ENCODE assay signal across 22 cellular contexts in genomic region chr13:66323695-66324094, GRCh38.
"Had no signal": no experiment of that assay in that cellular context is flagged by ENCODE, and none has a peak within 500 bp of the region (broad histone marks: within the 10 kb centered on the region; RNA-seq: fewer than 3 reads in every experiment).

No MANE protein-coding gene starts in this region.

- DNase-seq: IMR-90, Karpas-422, KG1, MG63, NCI-H1092, NCI-H1105 treated with DMSO at 0.1 percent for 48 hours, NCI-H1417 treated with DMSO at 0.1 percent for 48 hours, NCI-H146, NCI-H1694 treated with DMSO at 0.1 percent for 48 hours, NCI-H1930, NCI-H2081 treated with DMSO at 0.1 percent for 48 hours, NCI-H2171, NCI-H226, NCI-H446, NCI-H510A, NCI-H524 treated with DMSO at 0.1 percent for 48 hours, NCI-H774, PC-3, SHP77 had no signal

- H3K27me3 ChIP-seq: MG63 had no signal

- H3K36me3 ChIP-seq: MG63 had no signal

- H3K9me3 ChIP-seq: MG63 had no signal

- H3K4me3 ChIP-seq: MG63 had no signal

- H3K27ac ChIP-seq: RWPE1 had no signal

- ATAC-seq: HepG2, Panc1, PC-3 had no signal
